8 cellular contexts compared by ENCODE assay signal in genomic region chr2:218228366-218229092, GRCh38. TPM values are rescaled to one million over a fixed set of nuclear protein-coding genes. Genes with fewer than 3 reads are reported as not detected.
DNase-seq lines count a peak whose midpoint lies in the region; ATAC-seq, FAIRE-seq and TF ChIP-seq lines count a peak whose summit lies in the region.

No MANE protein-coding gene starts in this region.

- H3K4me2 ChIP-seq in PC-9: peak overlapping the region; percentile 51

- no peak overlapping the region for H2AFZ ChIP-seq in PC-9

- TSS peak; percentile 86 for BruUV-seq in PC-9 (replicated peaks; lab: Mats Ljungman, UMichigan)

- no peaks in the 10 kb centered on the region for H3K27me3 ChIP-seq in PC-9 (ENCODE audit: insufficient read depth, low read depth)
- H3K27me3 ChIP-seq in effector memory CD4-positive, alpha-beta T cell (replicated peaks; ENCODE audit: control insufficient read depth, insufficient read depth, low read length, poor library complexity, severe bottlenecking): no peaks in the 10 kb centered on the region
- H3K27me3 ChIP-seq in gastrocnemius medialis: no peaks in the 10 kb centered on the region

- no peak for DNase-seq in GM12891 (ENCODE audit: insufficient read length, low spot score)
- no peak for DNase-seq in PC-9
- no peak for DNase-seq in effector memory CD4-positive, alpha-beta T cell
- no peak for DNase-seq in gastrocnemius medialis
- DNase-seq in foreskin melanocyte: no peak
- no peak for DNase-seq in lower leg skin (ENCODE audit: low spot score in 2 of 2)
- DNase-seq in stimulated activated CD4-positive, alpha-beta T cell treated with anti-CD3 and anti-CD28 coated beads, Interleukin-12 subunit alpha, Interleukin-12 subunit beta, amount 100 ng/mL, for 4 hours: no peak
- DNase-seq in NCI-H1930 (lab: John Stamatoyannopoulos, UW): no peak

- H3K27ac ChIP-seq in PC-9 (peak overlapping the region; percentile 81), gastrocnemius medialis (peak overlapping the region; percentile 39 to 48 (median 46))
- peak overlapping the region; percentile 54 for H3K27ac ChIP-seq in effector memory CD4-positive, alpha-beta T cell (ENCODE audit: insufficient read depth, low read length, poor library complexity, severe bottlenecking)

- 85 to 90% methylated on average over 6 of the region's 6 CpGs for WGBS in lower leg skin, 2 donors

- no peak for TF ChIP-seq POLR2A in GM12891 (IDR thresholded peaks at IDR 0.05; ENCODE audit: low read depth, low read length)
- no peak for TF ChIP-seq POLR2A in gastrocnemius medialis (IDR thresholded peaks at IDR 0.05)
- TF ChIP-seq POLR2A in lower leg skin (IDR thresholded peaks at IDR 0.05): no peak

- H3K4me1 ChIP-seq in PC-9 (replicated peaks; ENCODE audit: insufficient read depth): peaks cover 32% of the 10 kb centered on the region
- H3K4me1 ChIP-seq in effector memory CD4-positive, alpha-beta T cell (ENCODE audit: control insufficient read depth, insufficient read depth, low read length, poor library complexity, severe bottlenecking): peaks cover 57% of the 10 kb centered on the region
- peaks cover 26 to 34% of the 10 kb centered on the region in 2 donors for H3K4me1 ChIP-seq in gastrocnemius medialis

- H3K4me3 ChIP-seq in PC-9: no peak overlapping the region
- H3K4me3 ChIP-seq in effector memory CD4-positive, alpha-beta T cell (ENCODE audit: insufficient read depth, low read depth, low read length, poor library complexity, severe bottlenecking): no peak overlapping the region
- no peak overlapping the region for H3K4me3 ChIP-seq in gastrocnemius medialis
- H3K4me3 ChIP-seq in lower leg skin (ENCODE audit: low read depth, poor library complexity, severe bottlenecking): no peak overlapping the region

- peaks cover 71% of the 10 kb centered on the region for H3K36me3 ChIP-seq in PC-9 (ENCODE audit: low read depth)
- peaks cover 45% of the 10 kb centered on the region for H3K36me3 ChIP-seq in effector memory CD4-positive, alpha-beta T cell (ENCODE audit: control insufficient read depth, insufficient read depth, low read length)
- peaks cover 2 to 64% of the 10 kb centered on the region in 2 donors for H3K36me3 ChIP-seq in gastrocnemius medialis

- H3F3A ChIP-seq in PC-9 (ENCODE audit: insufficient read depth, low read depth): peaks cover 32% of the 10 kb centered on the region

- H3K9me2 ChIP-seq in PC-9 (ENCODE audit: insufficient read depth): no peaks in the 10 kb centered on the region

- no peak for FAIRE-seq in GM12891 (lab: Jason Lieb, UNC)

- intact Hi-C loops in PC-9 (cut with micrococcal nuclease; ENCODE audit: unreplicated experiment) (loop anchor here (2.0 kb wide), 1 partner anchor 70 kb away; no protein-coding TSS in a partner anchor), gastrocnemius medialis (cut with DNase I; ENCODE audit: low total_unique reads) (no loop called here), lower leg skin (cut with DNase I; ENCODE audit: low total_unique reads) (no loop called here)

- POLR2A ChIA-PET in PC-9 (lab: Charles Lee; ENCODE audit: unreplicated experiment): no interaction called here

- H4K20me1 ChIP-seq in PC-9 (ENCODE audit: insufficient read depth): 0 out of 2 replicates have a peak, but pooled peaks cover 5% of the 10 kb centered on the region

- no peak for ATAC-seq in gastrocnemius medialis

- CTCF ChIA-PET in PC-9 (lab: Charles Lee): no interaction called here

- peaks cover 29% of the 10 kb centered on the region for H3K79me2 ChIP-seq in PC-9 (ENCODE audit: low read depth)

- H3K9me3 ChIP-seq in PC-9 (ENCODE audit: insufficient read depth, low read depth) (no peaks in the 10 kb centered on the region), gastrocnemius medialis (no peaks in the 10 kb centered on the region)
- H3K9me3 ChIP-seq in effector memory CD4-positive, alpha-beta T cell (ENCODE audit: control insufficient read depth, low read length): no peaks in the 10 kb centered on the region

- TF ChIP-seq CTCF in PC-9 (conservative IDR thresholded peaks at IDR 0.05) (no peak), gastrocnemius medialis (IDR thresholded peaks at IDR 0.05 in 4 of 5, conservative IDR thresholded peaks at IDR 0.05 in 1 of 5) (no peak), lower leg skin (IDR thresholded peaks at IDR 0.05) (no peak)

- in situ Hi-C loops in gastrocnemius medialis (cut with MboI; ENCODE audit: low sequenced_read_pairs in 4 of 4): no loop called here

TF ChIP-seq in GM12891, 5 proteins besides CTCF, POLR2A, EP300 and RAD21:
- 0 out of 2 replicates have a peak, but pooled peaks have one; percentile 18 for TF ChIP-seq POLR2AphosphoS5 (IDR thresholded peaks at IDR 0.05; ENCODE audit: low read depth, low read length)
- no peak for TF ChIP-seq SPI1 (IDR thresholded peaks at IDR 0.05; ENCODE audit: low read depth, low read length)

RNA-seq across cellular contexts. Expression of gene ARPC2, which starts 11.5 kb away (rescaled TPM):
- 389 TPM for polyA plus RNA-seq in GM12891 (2012; ENCODE audit: low read depth, missing spikeins)
- 228 and 273 TPM in 2 replicates for total RNA-seq in PC-9 (2021)
- total RNA-seq in gastrocnemius medialis: 100 to 1,000 TPM; 181 to 231 (median 193) TPM
- 100 to 1,000 TPM; 233 to 344 (median 300) TPM for total RNA-seq in lower leg skin

RNA-seq across cellular contexts. Expression of gene GPBAR1, which starts 32.3 kb away (rescaled TPM):
- 0.22 TPM for polyA plus RNA-seq in GM12891 (2012; ENCODE audit: low read depth, missing spikeins)
- 0.20 and 0.22 TPM in 2 replicates for total RNA-seq in PC-9 (2021)
- total RNA-seq in gastrocnemius medialis: under 1 TPM in 1 of 4 donors, not detected in 3; 0.93 TPM
- 1 to 10 TPM in 3 of 4 donors, under 1 TPM in 1; 0.34 to 1.7 (median 1.4) TPM for total RNA-seq in lower leg skin

RNA-seq across cellular contexts. Expression of gene AAMP, which starts 41.4 kb away (rescaled TPM):
- 59.1 TPM for polyA plus RNA-seq in GM12891 (2012; ENCODE audit: low read depth, missing spikeins)
- total RNA-seq in PC-9 (2021) (126 and 165 TPM in 2 replicates), gastrocnemius medialis (100 to 1,000 TPM in 1 of 4 donors, 10 to 100 TPM in 3; 87.1 to 134 (median 96.0) TPM), lower leg skin (100 to 1,000 TPM; 142 to 171 (median 151) TPM)

RNA-seq across cellular contexts. Expression of gene PNKD, which starts 41.8 kb away (rescaled TPM):
- 42.6 TPM for polyA plus RNA-seq in GM12891 (2012; ENCODE audit: low read depth, missing spikeins)
- total RNA-seq in PC-9 (2021) (94.7 and 102 TPM in 2 replicates), gastrocnemius medialis (10 to 100 TPM; 20.1 to 35.8 (median 31.9) TPM), lower leg skin (10 to 100 TPM; 26.6 to 60.6 (median 43.3) TPM)
